16 cellular contexts compared by ENCODE assay signal in the genomic region with DNA sequence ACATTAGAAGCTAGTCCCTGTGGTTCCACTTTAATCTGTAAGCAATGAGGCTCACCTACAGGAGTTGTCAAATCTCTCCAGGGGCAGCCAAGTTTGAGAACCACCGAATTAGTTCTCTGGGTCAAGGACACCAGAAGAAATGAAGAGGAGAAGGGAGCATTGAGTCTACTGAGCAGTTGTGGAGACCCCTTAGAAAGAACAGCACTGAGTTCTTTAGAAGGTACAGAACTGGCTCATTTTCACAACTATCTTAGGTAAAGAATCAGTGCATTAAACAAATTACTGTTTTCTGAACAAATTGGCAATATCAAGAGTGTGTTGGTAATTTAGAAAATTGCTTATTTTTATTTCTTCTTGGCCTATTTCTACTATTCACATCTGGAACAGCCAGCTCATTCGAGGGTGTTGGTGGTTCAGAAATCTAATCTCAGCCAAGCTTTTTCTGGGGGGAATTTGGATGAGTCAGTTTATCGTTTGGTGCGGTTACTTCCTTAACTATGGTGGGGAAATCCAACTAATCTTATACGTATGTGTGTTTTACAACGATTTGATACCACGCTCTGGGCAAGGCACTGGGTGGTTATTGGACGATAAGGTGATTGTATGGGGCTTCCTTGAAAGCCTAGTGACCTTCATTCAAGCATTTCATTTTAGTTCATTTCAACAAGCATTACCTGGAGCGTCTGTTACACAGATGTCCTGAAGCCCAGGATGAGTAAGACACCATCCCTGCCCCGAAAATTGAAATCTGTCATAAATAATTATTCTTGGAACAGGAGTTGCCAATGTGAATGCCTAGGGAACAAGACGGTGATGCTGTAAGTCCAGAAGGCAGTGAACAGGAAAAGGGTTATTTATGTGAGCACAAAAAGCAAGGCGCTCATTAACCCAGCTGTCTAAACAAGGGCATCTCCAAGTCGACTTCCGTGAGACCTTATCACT. TPM values are rescaled to one million over a fixed set of nuclear protein-coding genes. Genes with fewer than 3 reads are reported as not detected.
DNase-seq lines count a peak whose midpoint lies in the region; ATAC-seq and TF ChIP-seq lines count a peak whose summit lies in the region.
"Had no signal": no experiment of that assay in that cellular context is flagged by ENCODE, and none has a peak within 500 bp of the region (broad histone marks: within the 10 kb centered on the region; RNA-seq: fewer than 3 reads in every experiment).

No MANE protein-coding gene starts in this region.

- H3K4me1 ChIP-seq in Panc1 (ENCODE audit: control insufficient read depth, insufficient read depth, low read length) (peaks cover 2% of the 10 kb centered on the region; the same call in 1 of the 2 replicates), psoas muscle (no peaks in the 10 kb centered on the region)
- H3K4me1 ChIP-seq: adrenal gland had no signal

- H3K36me3 ChIP-seq in Panc1 (ENCODE audit: control insufficient read depth, insufficient read depth, low read length) (no peaks in the 10 kb centered on the region), psoas muscle (ENCODE audit: insufficient read depth in 1 of 2, low read depth in 1 of 2) (no peaks in the 10 kb centered on the region)
- H3K36me3 ChIP-seq: adrenal gland, suprapubic skin had no signal

- CTCF ChIA-PET in Panc1 (lab: Charles Lee) = no interaction called here

- intact Hi-C loops in Panc1 (cut with micrococcal nuclease; ENCODE audit: unreplicated experiment) (no loop called here), psoas muscle (cut with DNase I) (no loop called here)

- H3K4me3 ChIP-seq in Panc1 (ENCODE audit: low read depth in 2 of 2, low read length in 2 of 2) (no peak overlapping the region), psoas muscle (no peak overlapping the region)
- H3K4me3 ChIP-seq: adrenal gland, suprapubic skin had no signal

- peak; percentile 51 for ATAC-seq in GM18520 (IDR thresholded peaks at IDR 0.05; ENCODE audit: unreplicated experiment)
- 0 out of 2 replicates have a peak, but pooled peaks have one; percentile 33 for ATAC-seq in Panc1
- no peak for ATAC-seq in psoas muscle

- H3K27me3 ChIP-seq in Panc1 (ENCODE audit: control insufficient read depth, insufficient read depth, low read length) = no peaks in the 10 kb centered on the region
- H3K27me3 ChIP-seq in psoas muscle (ENCODE audit: insufficient read depth in 3 of 3, low read length in 2 of 3) = peaks cover 0 to 19% (median 3%) of the 10 kb centered on the region in 3 donors
- H3K27me3 ChIP-seq: adrenal gland, suprapubic skin had no signal

- peak; percentile 67 for DNase-seq in AG20443 (ENCODE audit: low spot score)
- DNase-seq in Panc1 (ENCODE audit: low read depth, low spot score) = no peak
- peak; percentile 6 for DNase-seq in iris pigment epithelial cell (ENCODE audit: low read depth)
- no peak for DNase-seq in medulla oblongata (ENCODE audit: extremely low spot score)
- no peak for DNase-seq in NCI-H510A treated with DMSO at 0.1 percent for 48 hours (lab: John Stamatoyannopoulos, UW)
- DNase-seq in psoas muscle = no peak
- no peak for DNase-seq in putamen (ENCODE audit: low spot score)
- DNase-seq: activated CD4-positive, CD25-positive, alpha-beta regulatory T cell treated with anti-CD3 and anti-CD28 coated beads, Interleukin-2, amount 50 U/mL, for 72 hours; adrenal gland; H9; immature natural killer cell; NCI-H1092 treated with DMSO at 0.1 percent for 48 hours had no signal

- 56 to 63% (median 57%) methylated on average over 14 of the region's 14 CpGs for WGBS in psoas muscle, 3 donors

- POLR2A ChIA-PET in Panc1 (lab: Charles Lee) = no interaction called here

- TF ChIP-seq CTCF in Panc1 (IDR thresholded peaks at IDR 0.05) (no peak), psoas muscle (IDR thresholded peaks at IDR 0.05) (no peak)

- BruUV-seq in Panc1 (replicated peaks; lab: Mats Ljungman, UMichigan) = no TSS peak

- no peaks in the 10 kb centered on the region for H3K9me3 ChIP-seq in Panc1 (ENCODE audit: control insufficient read depth, insufficient read depth, low read depth, low read length)
- no peaks in the 10 kb centered on the region for H3K9me3 ChIP-seq in psoas muscle
- H3K9me3 ChIP-seq: adrenal gland, suprapubic skin had no signal

- in situ Hi-C loops in Panc1 (cut with HindIII; ENCODE audit: low pct_unique_long_range_greater_than_20kb, low sequenced_read_pairs) = no loop called here

- H3K27ac ChIP-seq in Panc1 (ENCODE audit: low read length) (peak overlapping the region; percentile 57; the same call in 1 of the 2 replicates), psoas muscle (no peak overlapping the region)
- H3K27ac ChIP-seq: adrenal gland, HL-60, suprapubic skin had no signal

RNA-seq across cellular contexts. Expression of a gene that starts 52.0 kb away (rescaled TPM):
- total RNA-seq in Panc1 (2021; ENCODE audit: unreplicated experiment) = 111 TPM
- polyA plus RNA-seq in Panc1 (2012; ENCODE audit: insufficient read length) = 92.3 TPM
- total RNA-seq in psoas muscle = under 1 TPM in 1 of 4 donors, not detected in 3; 0.10 TPM
- under 1 TPM; 0.03 to 0.15 (median 0.09) TPM for polyA plus RNA-seq in psoas muscle
- total RNA-seq: neural crest cell had no signal
- polyA plus RNA-seq: immature natural killer cell had no signal

Comparison
In these comparisons a context has a peak if more than half of its experiments do, and no peak if none do; other contexts are left out.
1. DNase-seq: peak in AG20443 (single experiment) and iris pigment epithelial cell (single experiment); none in Panc1 (single experiment), medulla oblongata (single experiment), NCI-H510A treated with DMSO at 0.1 percent for 48 hours (single experiment), psoas muscle (0 of 2) and putamen (single experiment).
2. ATAC-seq: peak in GM18520 (single experiment) and Panc1 (single experiment); none in psoas muscle (0 of 4).
3. RNA of a gene that starts 52.0 kb away (total RNA-seq): 111 TPM in Panc1 (single experiment); 0.10 TPM in psoas muscle; every median in the first group is over 10 times any median in the second.